Comparison of ENCODE assay signal across 11 cellular contexts in genomic region chr9:73157811-73158210, GRCh38. TPM values are rescaled to one million over a fixed set of nuclear protein-coding genes. Genes with fewer than 3 reads are reported as not detected.
A peak's percentile ranks its signal among the peaks of the same experiment; 100 is the strongest.
DNase-seq lines count a peak whose midpoint lies in the region; ATAC-seq, FAIRE-seq and TF ChIP-seq lines count a peak whose summit lies in the region.
"Had no signal": no experiment of that assay in that cellular context is flagged by ENCODE, and none has a peak within 500 bp of the region (broad histone marks: within the 10 kb centered on the region; RNA-seq: fewer than 3 reads in every experiment).

No MANE protein-coding gene starts in this region.

- no peak for FAIRE-seq in small intestine (lab: Jason Lieb, UNC)
- FAIRE-seq: G401.6 had no signal

- ATAC-seq in left cardiac atrium: no peak
- ATAC-seq in activated CD8-positive, alpha-beta T cell treated with anti-CD3 and anti-CD28 coated beads for 36 hours: no peak

- DNase-seq in left ventricle myocardium inferior (no peak), left cardiac atrium (no peak), fibroblast of the aortic adventitia (ENCODE audit: low read depth) (peak; percentile 51), GM19238 (ENCODE audit: insufficient read length, low spot score) (no peak), NCI-H526 treated with DMSO at 0.1 percent for 48 hours (lab: John Stamatoyannopoulos, UW) (no peak), small intestine (no peak), AG08395 (ENCODE audit: low spot score) (no peak)
- DNase-seq in activated CD8-positive, alpha-beta T cell treated with anti-CD3 and anti-CD28 coated beads for 36 hours: no peak
- DNase-seq: MG63, sigmoid colon had no signal

- POLR2A ChIA-PET in activated CD8-positive, alpha-beta T cell treated with anti-CD3 and anti-CD28 coated beads for 36 hours (lab: Charles Lee): no interaction called here

- H3K4me1 ChIP-seq in left ventricle myocardium inferior: peaks cover 52% of the 10 kb centered on the region
- no peaks in the 10 kb centered on the region for H3K4me1 ChIP-seq in small intestine (ENCODE audit: control insufficient read depth in 2 of 2, insufficient read depth in 1 of 2, low read depth in 1 of 2, low read length in 1 of 2)

- no peaks in the 10 kb centered on the region for H3K27me3 Mint-ChIP-seq in activated CD8-positive, alpha-beta T cell treated with anti-CD3 and anti-CD28 coated beads for 36 hours

- peaks cover 38% of the 10 kb centered on the region for H3K36me3 Mint-ChIP-seq in activated CD8-positive, alpha-beta T cell treated with anti-CD3 and anti-CD28 coated beads for 36 hours (ENCODE audit: low read depth)

- H3K4me1 Mint-ChIP-seq in activated CD8-positive, alpha-beta T cell treated with anti-CD3 and anti-CD28 coated beads for 36 hours (ENCODE audit: low read depth): peaks cover 63% of the 10 kb centered on the region

- WGBS in small intestine, 3 donors: 75 to 94% (median 89%) methylated on average over 2 of the region's 2 CpGs

- CTCF ChIA-PET in activated CD8-positive, alpha-beta T cell treated with anti-CD3 and anti-CD28 coated beads for 36 hours (lab: Charles Lee): interaction anchor here (0.6 to 1.4 kb wide), 6 partner anchors 13 to 237 kb away, joined by 3 to 4 read pairs (median 3); no protein-coding TSS in a partner anchor

- peak overlapping the region; percentile 20 for H3K27ac ChIP-seq in left ventricle myocardium inferior (replicated peaks)
- peak overlapping the region in 1 of 2 donors; percentile 27 for H3K27ac ChIP-seq in small intestine (ENCODE audit: low read depth in 1 of 2, low read length in 1 of 2)

- H3K36me3 ChIP-seq in left ventricle myocardium inferior (peaks cover 44% of the 10 kb centered on the region), small intestine (ENCODE audit: control insufficient read depth in 2 of 2, insufficient read depth in 2 of 2, low read length in 2 of 2) (no peaks in the 10 kb centered on the region)

- H3K9me3 Mint-ChIP-seq in activated CD8-positive, alpha-beta T cell treated with anti-CD3 and anti-CD28 coated beads for 36 hours: no peaks in the 10 kb centered on the region

- intact Hi-C loops in left ventricle myocardium inferior (cut with micrococcal nuclease): no loop called here
- intact Hi-C loops in left cardiac atrium (cut with DNase I): no loop called here
- intact Hi-C loops in activated CD8-positive, alpha-beta T cell treated with anti-CD3 and anti-CD28 coated beads for 36 hours (cut with micrococcal nuclease): no loop called here

- no peak for TF ChIP-seq CTCF in left ventricle myocardium inferior (IDR thresholded peaks at IDR 0.05; ENCODE audit: borderline replicate concordance)
- TF ChIP-seq CTCF in activated CD8-positive, alpha-beta T cell treated with anti-CD3 and anti-CD28 coated beads for 36 hours (IDR thresholded peaks at IDR 0.05): no peak
- no peak for TF ChIP-seq CTCF in fibroblast of the aortic adventitia (IDR thresholded peaks at IDR 0.05; ENCODE audit: insufficient read depth, low read length)

- H3K27me3 ChIP-seq in left ventricle myocardium inferior (ENCODE audit: low read depth) (no peaks in the 10 kb centered on the region), small intestine (ENCODE audit: control insufficient read depth in 2 of 2, insufficient read depth in 2 of 2, low read length in 2 of 2) (no peaks in the 10 kb centered on the region)
- H3K27me3 ChIP-seq: MG63, sigmoid colon had no signal

- H3K9me3 ChIP-seq in left ventricle myocardium inferior (replicated peaks): no peaks in the 10 kb centered on the region
- H3K9me3 ChIP-seq in small intestine (ENCODE audit: control insufficient read depth, low read depth): no peaks in the 10 kb centered on the region
- H3K9me3 ChIP-seq: MG63, sigmoid colon had no signal

- H3K27ac Mint-ChIP-seq in activated CD8-positive, alpha-beta T cell treated with anti-CD3 and anti-CD28 coated beads for 36 hours: peak overlapping the region; percentile 82

- peak overlapping the region; percentile 40 for H3K4me3 Mint-ChIP-seq in activated CD8-positive, alpha-beta T cell treated with anti-CD3 and anti-CD28 coated beads for 36 hours

- H3K4me3 ChIP-seq in left ventricle myocardium inferior (no peak overlapping the region), fibroblast of the aortic adventitia (ENCODE audit: low read depth, low read length) (no peak overlapping the region), small intestine (ENCODE audit: low read depth in 1 of 2, low read length in 2 of 2) (no peak overlapping the region)
- H3K4me3 ChIP-seq: MG63, sigmoid colon had no signal

RNA-seq across cellular contexts. Expression of gene ANXA1, which starts 6.1 kb away (rescaled TPM):
- total RNA-seq in left ventricle myocardium inferior: 48.7 TPM
- 100 to 1,000 TPM; 173 to 212 TPM for total RNA-seq in left cardiac atrium
- 10 to 100 TPM; 33.5 to 36.5 TPM for total RNA-seq in activated CD8-positive, alpha-beta T cell treated with anti-CD3 and anti-CD28 coated beads for 36 hours
- total RNA-seq in fibroblast of the aortic adventitia (ENCODE audit: low replicate concordance): 923 and 1,627 TPM in 2 replicates
- 10 to 100 TPM; 19.0 to 84.1 (median 56.7) TPM for polyA plus RNA-seq in small intestine
